Comparison of ENCODE assay signal across 14 cellular contexts in genomic region chr2:16709769-16710168, GRCh38.
"Had no signal": no experiment of that assay in that cellular context is flagged by ENCODE, and none has a peak within 500 bp of the region (broad histone marks: within the 10 kb centered on the region; RNA-seq: fewer than 3 reads in every experiment).

No MANE protein-coding gene starts in this region.

- DNase-seq: activated CD4-positive, alpha-beta T cell treated with anti-CD3 and anti-CD28 coated beads, Interleukin-2, amount 50 U/mL, for 1 hour; activated CD4-positive, CD25-positive, alpha-beta regulatory T cell; amniotic stem cell; central memory CD4-positive, alpha-beta T cell; effector CD4-positive, alpha-beta T cell; heart right ventricle; islet precursor cell; retina had no signal

- H3K27ac ChIP-seq: body of pancreas, coronary artery, heart right ventricle, neural progenitor cell, parathyroid adenoma, skin epidermis had no signal

- H3K4me1 ChIP-seq: neural progenitor cell, parathyroid adenoma had no signal

- ATAC-seq: activated naive CD4-positive, alpha-beta T cell treated with anti-CD3 and anti-CD28 coated beads, Interleukin-2, amount 50 U/mL, for 72 hours; body of pancreas; heart right ventricle had no signal

- H3K9me3 ChIP-seq: body of pancreas, heart right ventricle had no signal

- H3K4me3 ChIP-seq: body of pancreas, coronary artery, heart right ventricle, neural progenitor cell, skin epidermis had no signal

- H3K36me3 ChIP-seq: heart right ventricle, neural progenitor cell had no signal

- H3K27me3 ChIP-seq: body of pancreas, neural progenitor cell had no signal
